In genomic region chr3:51319271-51319670, GRCh38 we compare ENCODE assay signal across 22 cellular contexts.
"Had no signal": no experiment of that assay in that cellular context is flagged by ENCODE, and none has a peak within 500 bp of the region (broad histone marks: within the 10 kb centered on the region; RNA-seq: fewer than 3 reads in every experiment).

No MANE protein-coding gene starts in this region.

- FAIRE-seq: TTC549 had no signal

- H3K4me3 ChIP-seq: colonic mucosa, heart right ventricle, stomach, vagina had no signal

- H3K27ac ChIP-seq: colonic mucosa, heart right ventricle, stomach, vagina had no signal

- ATAC-seq: activated T-helper 17 cell treated with anti-CD3 and anti-CD28 coated beads, Interleukin-2, amount 50 U/mL, for 72 hours; heart right ventricle; sciatic nerve; stimulated activated effector memory CD8-positive, alpha-beta T cell treated with anti-CD3 and anti-CD28 coated beads, Interleukin-12 subunit alpha, Interleukin-12 subunit beta, amount 100 ng/mL, for 72 hours had no signal

- DNase-seq: activated B cell treated with CpG ODN at 0.5 μM for 24 hours; activated CD4-positive, alpha-beta memory T cell treated with anti-CD3 and anti-CD28 coated beads, Interleukin-2, amount 10 ng/mL, durations not matched to agents 7 days and 5 days; activated CD4-positive, alpha-beta T cell treated with anti-CD3 and anti-CD28 coated beads for 4 hours; activated naive CD4-positive, alpha-beta T cell; activated naive CD8-positive, alpha-beta T cell treated with anti-CD3 and anti-CD28 coated beads for 36 hours; activated T-cell treated with anti-CD3 and anti-CD28 coated beads, Interleukin-2, amount 50 U/mL, for 1 hour; amygdala; central memory CD4-positive, alpha-beta T cell; colonic mucosa; erythroblast; heart right ventricle; mesendoderm; stimulated activated CD4-positive, alpha-beta T cell treated with anti-CD3 and anti-CD28 coated beads, Interleukin-4, amount 100 ng/mL, for 24 hours; stomach; trophoblast cell had no signal

- H3K4me1 ChIP-seq: colonic mucosa, heart right ventricle, stomach, vagina had no signal

- H3K27ac Mint-ChIP-seq: activated B cell treated with CpG ODN at 0.5 μM for 24 hours; activated CD4-positive, alpha-beta memory T cell treated with anti-CD3 and anti-CD28 coated beads, Interleukin-2, amount 10 ng/mL, durations not matched to agents 7 days and 5 days; activated naive CD8-positive, alpha-beta T cell treated with anti-CD3 and anti-CD28 coated beads for 36 hours; activated T-helper 17 cell treated with anti-CD3 and anti-CD28 coated beads, Interleukin-2, amount 50 U/mL, for 72 hours; nephron; stimulated activated effector memory CD8-positive, alpha-beta T cell treated with anti-CD3 and anti-CD28 coated beads, Interleukin-12 subunit alpha, Interleukin-12 subunit beta, amount 100 ng/mL, for 72 hours; T-helper 2 cell treated with Interferon-gamma antibody and Interleukin-4, amounts not matched to agents 5 μg/mL and 100 μg/mL, for 36 hours had no signal

- H3K4me1 Mint-ChIP-seq: activated B cell treated with CpG ODN at 0.5 μM for 24 hours; activated CD4-positive, alpha-beta memory T cell treated with anti-CD3 and anti-CD28 coated beads, Interleukin-2, amount 10 ng/mL, durations not matched to agents 7 days and 5 days; activated naive CD8-positive, alpha-beta T cell treated with anti-CD3 and anti-CD28 coated beads for 36 hours; activated T-helper 17 cell treated with anti-CD3 and anti-CD28 coated beads, Interleukin-2, amount 50 U/mL, for 72 hours; nephron; stimulated activated effector memory CD8-positive, alpha-beta T cell treated with anti-CD3 and anti-CD28 coated beads, Interleukin-12 subunit alpha, Interleukin-12 subunit beta, amount 100 ng/mL, for 72 hours had no signal

- H3K27me3 ChIP-seq: colonic mucosa, vagina had no signal

- H3K9me3 Mint-ChIP-seq: activated B cell treated with CpG ODN at 0.5 μM for 24 hours; activated CD4-positive, alpha-beta memory T cell treated with anti-CD3 and anti-CD28 coated beads, Interleukin-2, amount 10 ng/mL, durations not matched to agents 7 days and 5 days; activated T-helper 17 cell treated with anti-CD3 and anti-CD28 coated beads, Interleukin-2, amount 50 U/mL, for 72 hours; stimulated activated effector memory CD8-positive, alpha-beta T cell treated with anti-CD3 and anti-CD28 coated beads, Interleukin-12 subunit alpha, Interleukin-12 subunit beta, amount 100 ng/mL, for 72 hours; T-helper 2 cell treated with Interferon-gamma antibody and Interleukin-4, amounts not matched to agents 5 μg/mL and 100 μg/mL, for 36 hours had no signal

- H3K9me3 ChIP-seq: colonic mucosa, vagina had no signal

- H3K36me3 Mint-ChIP-seq: activated naive CD8-positive, alpha-beta T cell treated with anti-CD3 and anti-CD28 coated beads for 36 hours had no signal

- H3K4me3 Mint-ChIP-seq: activated B cell treated with CpG ODN at 0.5 μM for 24 hours; activated CD4-positive, alpha-beta memory T cell treated with anti-CD3 and anti-CD28 coated beads, Interleukin-2, amount 10 ng/mL, durations not matched to agents 7 days and 5 days; activated naive CD8-positive, alpha-beta T cell treated with anti-CD3 and anti-CD28 coated beads for 36 hours; activated T-helper 17 cell treated with anti-CD3 and anti-CD28 coated beads, Interleukin-2, amount 50 U/mL, for 72 hours; nephron; stimulated activated effector memory CD8-positive, alpha-beta T cell treated with anti-CD3 and anti-CD28 coated beads, Interleukin-12 subunit alpha, Interleukin-12 subunit beta, amount 100 ng/mL, for 72 hours; T-helper 2 cell treated with Interferon-gamma antibody and Interleukin-4, amounts not matched to agents 5 μg/mL and 100 μg/mL, for 36 hours had no signal

- H3K36me3 ChIP-seq: colonic mucosa, heart right ventricle, stomach, vagina had no signal
